In genomic region chr3:19702416-19703078, GRCh38 we compare ENCODE assay signal across 15 cellular contexts.
DNase-seq lines count a peak whose midpoint lies in the region; ATAC-seq lines count a peak whose summit lies in the region.
"Had no signal": no experiment of that assay in that cellular context is flagged by ENCODE, and none has a peak within 500 bp of the region (broad histone marks: within the 10 kb centered on the region; RNA-seq: fewer than 3 reads in every experiment).

No MANE protein-coding gene starts in this region.

- intact Hi-C loops in cardiac septum (cut with DNase I) = no loop called here
- intact Hi-C loops in Right ventricle myocardium superior (cut with DNase I) = no loop called here

- H3K27me3 ChIP-seq in iPS-18a (ENCODE audit: control insufficient read depth, insufficient read depth, low read length) (peaks cover 9% of the 10 kb centered on the region), thymus (ENCODE audit: control insufficient read depth, insufficient read depth) (no peaks in the 10 kb centered on the region)
- H3K27me3 ChIP-seq: heart right ventricle, ovary had no signal

- peak overlapping the region; percentile 49 for H3K9ac ChIP-seq in iPS-18a (ENCODE audit: low read length)

- 88% methylated on average over 60 of the region's 60 CpGs for WGBS in thymus

- H3K27ac ChIP-seq in iPS-18a (ENCODE audit: low read length) = no peak overlapping the region
- no peak overlapping the region for H3K27ac ChIP-seq in thymus (ENCODE audit: low read depth)
- H3K27ac ChIP-seq: heart right ventricle, ovary, SK-N-MC had no signal

- peak; percentile 67 for DNase-seq in cardiac septum (ENCODE audit: low spot score)
- DNase-seq in Right ventricle myocardium superior = no peak
- DNase-seq in NCI-H69 (lab: John Stamatoyannopoulos, UW) = peak; percentile 82
- no peak for DNase-seq in foreskin melanocyte
- DNase-seq in hippocampal formation (lab: John Stamatoyannopoulos, UW) = no peak
- DNase-seq in NAMALWA (ENCODE audit: low spot score) = no peak
- DNase-seq: activated T-cell treated with anti-CD3 and anti-CD28 coated beads, Interleukin-2, amount 50 U/mL, for 4 hours; heart right ventricle; NCI-H2029; ovary; stimulated activated CD8-positive, alpha-beta memory T cell treated with anti-CD3 and anti-CD28 coated beads, Interleukin-4, amount 100 ng/mL, for 48 hours had no signal

- H3K9me3 ChIP-seq in iPS-18a (ENCODE audit: control insufficient read depth, low read depth, low read length) (no peaks in the 10 kb centered on the region), thymus (ENCODE audit: control insufficient read depth) (no peaks in the 10 kb centered on the region)
- H3K9me3 ChIP-seq: heart right ventricle, ovary had no signal

- H3K36me3 ChIP-seq in iPS-18a (ENCODE audit: control insufficient read depth, low read depth, low read length) (no peaks in the 10 kb centered on the region), thymus (ENCODE audit: control insufficient read depth, insufficient read depth) (no peaks in the 10 kb centered on the region)
- H3K36me3 ChIP-seq: heart right ventricle, ovary had no signal

- peak overlapping the region; percentile 56 for H3K4me3 ChIP-seq in iPS-18a (ENCODE audit: low read length)
- peak overlapping the region; percentile 6 for H3K4me3 ChIP-seq in thymus (ENCODE audit: low read length)
- H3K4me3 ChIP-seq: ovary, SK-N-MC had no signal

- ATAC-seq in Right ventricle myocardium superior (ENCODE audit: poor library complexity) = no peak
- ATAC-seq: activated CD4-positive, CD25-positive, alpha-beta regulatory T cell treated with anti-CD3 and anti-CD28 coated beads, Interleukin-2, amount 50 U/mL, for 24 hours; activated T-cell treated with anti-CD3 and anti-CD28 coated beads, Interleukin-2, amount 50 U/mL, for 4 hours had no signal

- H3K4me1 ChIP-seq in iPS-18a (ENCODE audit: control insufficient read depth, low read depth, low read length) (peaks cover 14% of the 10 kb centered on the region), thymus (ENCODE audit: control insufficient read depth, insufficient read depth, low read length) (no peaks in the 10 kb centered on the region)
- H3K4me1 ChIP-seq: heart right ventricle had no signal

Comparison
In these comparisons a context has a peak if more than half of its experiments do, and no peak if none do; other contexts are left out.
1. DNase-seq: peak in cardiac septum (single experiment) and NCI-H69 (single experiment); none in Right ventricle myocardium superior (single experiment), foreskin melanocyte (single experiment), hippocampal formation (0 of 2) and NAMALWA (single experiment).